ENCODE assay signal across 11 cellular contexts in the genomic region with DNA sequence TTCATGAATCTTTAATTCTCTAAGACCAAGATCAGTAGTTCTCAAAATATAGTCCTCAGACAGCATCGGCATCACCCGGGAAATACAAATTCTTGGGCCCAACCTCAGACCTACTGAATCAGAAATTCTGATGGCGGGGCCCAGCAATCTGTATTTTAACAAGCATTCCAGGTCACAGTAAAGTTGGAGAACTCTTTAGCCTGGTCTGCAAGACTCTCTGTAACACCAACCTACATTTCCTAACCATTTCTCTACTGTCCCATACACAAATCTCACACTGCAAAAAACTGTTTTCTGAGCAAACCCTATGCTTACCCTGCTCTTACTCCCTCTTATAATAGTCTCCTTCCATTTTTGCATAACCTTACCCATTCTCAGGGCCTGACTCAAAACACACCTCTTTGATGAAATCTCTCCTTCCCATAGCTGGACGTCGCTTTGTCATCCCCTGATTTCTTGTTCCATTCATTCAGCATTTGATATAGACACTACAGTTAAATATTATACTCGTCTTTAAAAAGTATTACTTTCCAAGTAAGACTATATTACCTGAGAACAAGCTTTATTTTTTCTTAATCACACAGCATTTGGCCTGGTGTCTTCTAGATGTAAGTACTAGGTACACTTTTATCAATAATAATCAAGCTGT.
DNase-seq lines count a peak whose midpoint lies in the region; ATAC-seq lines count a peak whose summit lies in the region.
"Had no signal": no experiment of that assay in that cellular context is flagged by ENCODE, and none has a peak within 500 bp of the region (broad histone marks: within the 10 kb centered on the region; RNA-seq: fewer than 3 reads in every experiment).

No MANE protein-coding gene starts in this region.

- H3K4me1 Mint-ChIP-seq in activated CD4-positive, alpha-beta memory T cell treated with anti-CD3 and anti-CD28 coated beads, Interleukin-2, amount 10 ng/mL, durations not matched to agents 7 days and 5 days: peaks cover 23% of the 10 kb centered on the region

- H2BK120ac ChIP-seq in neuronal stem cell (ENCODE audit: low read depth, low read length): no peak overlapping the region

- no peak overlapping the region for H2AK5ac ChIP-seq in neuronal stem cell (ENCODE audit: low read depth, low read length)

- H4K91ac ChIP-seq in neuronal stem cell (ENCODE audit: low read depth, low read length, poor library complexity): no peak overlapping the region

- no peak overlapping the region for H3K18ac ChIP-seq in neuronal stem cell (ENCODE audit: low read length)

- H3K4me2 ChIP-seq in neuronal stem cell (ENCODE audit: insufficient read depth, low read length, poor library complexity, severe bottlenecking): no peak overlapping the region

- no peak overlapping the region for H3K4ac ChIP-seq in neuronal stem cell (ENCODE audit: low read length)

- H2AFZ ChIP-seq in neuronal stem cell (ENCODE audit: low read length): no peak overlapping the region

- H2BK5ac ChIP-seq in neuronal stem cell (ENCODE audit: low read length): no peak overlapping the region

- H3K27me3 ChIP-seq in neuronal stem cell (ENCODE audit: control insufficient read depth in 3 of 3, insufficient read depth in 3 of 3, low read depth in 1 of 3, low read length in 3 of 3): no peaks in the 10 kb centered on the region
- H3K27me3 ChIP-seq: tibial nerve had no signal

- no peak overlapping the region for H4K8ac ChIP-seq in neuronal stem cell (ENCODE audit: low read depth, low read length)

- no peaks in the 10 kb centered on the region for H3K79me1 ChIP-seq in neuronal stem cell (ENCODE audit: low read depth, low read length)

- no peak overlapping the region for H3K23ac ChIP-seq in neuronal stem cell (ENCODE audit: low read depth, low read length, poor library complexity)

- no peak overlapping the region for H2BK15ac ChIP-seq in neuronal stem cell (ENCODE audit: low read length)

- peaks cover 1 to 14% of the 10 kb centered on the region in 2 donors for H3K9me3 ChIP-seq in neuronal stem cell (replicated peaks in 1 of 2; ENCODE audit: control insufficient read depth in 2 of 2, insufficient read depth in 1 of 2, low read depth in 1 of 2, low read length in 2 of 2)

- H3K14ac ChIP-seq in neuronal stem cell (ENCODE audit: low read length): no peak overlapping the region

- no peaks in the 10 kb centered on the region for H3K4me1 ChIP-seq in neuronal stem cell (ENCODE audit: control insufficient read depth in 2 of 2, insufficient read depth in 1 of 2, low read depth in 1 of 2, low read length in 2 of 2)
- H3K4me1 ChIP-seq: tibial nerve had no signal

- intact Hi-C loops in posterior cingulate gyrus (cut with DNase I): no loop called here

- no peak overlapping the region for H3K4me3 Mint-ChIP-seq in activated CD4-positive, alpha-beta memory T cell treated with anti-CD3 and anti-CD28 coated beads, Interleukin-2, amount 10 ng/mL, durations not matched to agents 7 days and 5 days

- no peak overlapping the region for H3K4me3 ChIP-seq in neuronal stem cell (ENCODE audit: low read length in 2 of 2)
- H3K4me3 ChIP-seq: tibial nerve had no signal

- no peak overlapping the region for H3K9ac ChIP-seq in neuronal stem cell (ENCODE audit: low read depth, low read length, poor library complexity)

- peak overlapping the region; percentile 72 for H3K27ac Mint-ChIP-seq in activated CD4-positive, alpha-beta memory T cell treated with anti-CD3 and anti-CD28 coated beads, Interleukin-2, amount 10 ng/mL, durations not matched to agents 7 days and 5 days

- POLR2A ChIA-PET in activated CD4-positive, alpha-beta memory T cell treated with anti-CD3 and anti-CD28 coated beads, Interleukin-2, amount 10 ng/mL, durations not matched to agents 7 days and 5 days (lab: Charles Lee): interaction anchor here (0.5 to 1.3 kb wide), 5 partner anchors 8 to 234 kb away, joined by 3 read pairs; no protein-coding TSS in a partner anchor

- H2BK12ac ChIP-seq in neuronal stem cell (ENCODE audit: low read length): no peak overlapping the region

- peaks cover 2% of the 10 kb centered on the region for H3K9me3 Mint-ChIP-seq in activated CD4-positive, alpha-beta memory T cell treated with anti-CD3 and anti-CD28 coated beads, Interleukin-2, amount 10 ng/mL, durations not matched to agents 7 days and 5 days

- ATAC-seq in GM18520 (IDR thresholded peaks at IDR 0.05; ENCODE audit: unreplicated experiment) (peak; percentile 52), GM19463 (IDR thresholded peaks at IDR 0.05; ENCODE audit: unreplicated experiment) (peak; percentile 41), HG03039 (IDR thresholded peaks at IDR 0.05; ENCODE audit: unreplicated experiment) (peak; percentile 56)

- DNase-seq in activated CD4-positive, alpha-beta memory T cell treated with anti-CD3 and anti-CD28 coated beads, Interleukin-2, amount 10 ng/mL, durations not matched to agents 7 days and 5 days: no peak
- DNase-seq in NCI-H345 treated with DMSO at 0.1 percent for 48 hours (lab: John Stamatoyannopoulos, UW; ENCODE audit: unreplicated experiment) (no peak), putamen (ENCODE audit: low spot score) (no peak), posterior cingulate gyrus (no peak), neuronal stem cell (ENCODE audit: low spot score) (no peak)
- DNase-seq: effector memory CD4-positive, alpha-beta T cell; NCI-H1105 had no signal

- peaks cover 75% of the 10 kb centered on the region for H3K36me3 Mint-ChIP-seq in activated CD4-positive, alpha-beta memory T cell treated with anti-CD3 and anti-CD28 coated beads, Interleukin-2, amount 10 ng/mL, durations not matched to agents 7 days and 5 days (ENCODE audit: low read depth)

- H3K36me3 ChIP-seq in neuronal stem cell (replicated peaks in 1 of 2; ENCODE audit: control insufficient read depth in 2 of 2, insufficient read depth in 2 of 2, low read length in 2 of 2): peaks cover 7 to 89% of the 10 kb centered on the region in 2 donors

- CTCF ChIA-PET in activated CD4-positive, alpha-beta memory T cell treated with anti-CD3 and anti-CD28 coated beads, Interleukin-2, amount 10 ng/mL, durations not matched to agents 7 days and 5 days (lab: Charles Lee): interaction anchor here (0.9 to 1.7 kb wide), 6 partner anchors 10 to 188 kb away, joined by 3 to 4 read pairs (median 3); partner anchors contain the start of gene MYO5A

- no peak overlapping the region for H3K27ac ChIP-seq in neuronal stem cell (replicated peaks; ENCODE audit: low read length)
- H3K27ac ChIP-seq: tibial nerve had no signal

- WGBS in neuronal stem cell (ENCODE audit: extremely low coverage in 2 of 2, insufficient read length in 2 of 2, insufficient replicate concordance in 1 of 2), 2 donors: no CpG with 5 or more reads among the region's 6 CpGs

- no peaks in the 10 kb centered on the region for H3K27me3 Mint-ChIP-seq in activated CD4-positive, alpha-beta memory T cell treated with anti-CD3 and anti-CD28 coated beads, Interleukin-2, amount 10 ng/mL, durations not matched to agents 7 days and 5 days
